In the genomic region with DNA sequence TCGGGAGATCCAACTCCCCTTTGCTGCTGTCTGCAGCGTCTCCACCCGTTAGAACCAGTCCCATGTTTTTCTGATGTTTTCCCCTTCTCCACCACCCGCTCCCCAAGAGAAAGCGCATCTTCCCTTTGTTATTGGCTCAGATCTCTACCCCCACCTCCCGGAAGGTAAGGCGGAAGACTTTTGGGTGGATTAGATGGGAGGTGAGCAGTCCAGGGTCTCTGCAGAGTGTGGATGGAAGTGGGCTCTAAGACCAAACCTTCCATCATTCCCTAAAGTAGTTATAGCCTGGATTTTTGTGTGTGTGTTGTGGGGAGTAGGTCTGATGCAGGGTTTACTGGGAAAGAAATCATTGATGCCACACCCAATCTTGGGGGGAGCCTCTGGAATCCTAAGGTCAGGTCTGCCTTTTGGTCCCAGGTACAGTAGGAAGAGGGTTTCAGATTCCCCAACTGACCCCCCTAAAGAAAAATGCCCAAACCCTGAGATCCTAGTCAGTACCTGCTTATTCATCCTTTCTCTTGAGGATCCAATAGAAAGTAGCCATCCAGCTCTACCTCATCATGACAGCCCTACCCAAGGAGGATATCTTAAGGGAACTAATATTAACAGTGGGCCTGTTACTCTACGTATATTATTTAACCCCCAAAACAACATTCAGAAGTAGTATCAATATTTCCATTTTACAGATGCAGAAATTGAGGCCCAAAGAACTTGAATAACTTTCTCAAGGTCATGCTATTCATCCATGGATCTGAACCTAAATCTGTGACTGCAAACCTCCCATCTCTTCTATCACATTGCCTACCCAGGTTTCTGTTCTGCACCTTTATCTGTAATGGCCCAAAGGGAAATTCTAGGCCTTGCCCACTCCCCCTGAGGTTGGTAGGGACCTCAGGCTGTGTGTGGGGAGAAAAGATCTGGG, we compare ENCODE assay signal across 11 cellular contexts. TPM values are rescaled to one million over a fixed set of nuclear protein-coding genes. Genes with fewer than 3 reads are reported as not detected.
DNase-seq lines count a peak whose midpoint lies in the region; ATAC-seq, FAIRE-seq and TF ChIP-seq lines count a peak whose summit lies in the region.
"Had no signal": no experiment of that assay in that cellular context is flagged by ENCODE, and none has a peak within 500 bp of the region (broad histone marks: within the 10 kb centered on the region; RNA-seq: fewer than 3 reads in every experiment).

No MANE protein-coding gene starts in this region.

- FAIRE-seq in frontal cortex (lab: Jason Lieb, UNC), result no peak

- H3K27ac Mint-ChIP-seq in CD4-positive, alpha-beta memory T cell, result peak overlapping the region in 1 of 7 donors; percentile 6
- H3K27ac Mint-ChIP-seq in neural crest cell (ENCODE audit: unreplicated experiment), result no peak overlapping the region

- no peak for ATAC-seq in GM21717 (IDR thresholded peaks at IDR 0.05; ENCODE audit: unreplicated experiment)
- ATAC-seq: gastrocnemius medialis had no signal

- peaks cover 0 to 2% (median 0%) of the 10 kb centered on the region in 8 donors for H3K9me3 Mint-ChIP-seq in CD4-positive, alpha-beta memory T cell
- H3K9me3 Mint-ChIP-seq in neural crest cell, result no peaks in the 10 kb centered on the region

- H3K4me3 ChIP-seq in CD4-positive, alpha-beta memory T cell (ENCODE audit: low read length in 2 of 2), result no peak overlapping the region
- H3K4me3 ChIP-seq in NT2/D1 (ENCODE audit: insufficient read length, low read depth) (peak overlapping the region; percentile 76), ectodermal cell (ENCODE audit: insufficient read depth, low read depth, low read length) (peak overlapping the region; percentile 66)
- no peak overlapping the region for H3K4me3 ChIP-seq in effector memory CD4-positive, alpha-beta T cell (ENCODE audit: insufficient read depth, low read depth, low read length, poor library complexity, severe bottlenecking)

- POLR2A ChIA-PET in CD4-positive, alpha-beta memory T cell (lab: Charles Lee; ENCODE audit: partially characterized antibody), result no interaction called here

- no peaks in the 10 kb centered on the region for H3K27me3 ChIP-seq in CD4-positive, alpha-beta memory T cell (ENCODE audit: insufficient read depth, low read length)
- H3K27me3 ChIP-seq in NT2/D1 (ENCODE audit: insufficient read depth, insufficient read length) (peaks cover 42% of the 10 kb centered on the region), ectodermal cell (ENCODE audit: control insufficient read depth, insufficient read depth, low read length, poor library complexity, severe bottlenecking) (peaks cover 33% of the 10 kb centered on the region)
- no peaks in the 10 kb centered on the region for H3K27me3 ChIP-seq in effector memory CD4-positive, alpha-beta T cell (replicated peaks; ENCODE audit: control insufficient read depth, insufficient read depth, low read length, poor library complexity, severe bottlenecking)

- H3K27ac ChIP-seq in CD4-positive, alpha-beta memory T cell (ENCODE audit: low read depth, low read length), result no peak overlapping the region
- H3K27ac ChIP-seq in ectodermal cell (ENCODE audit: insufficient read depth, low read depth, low read length, poor library complexity, severe bottlenecking), result no peak overlapping the region
- no peak overlapping the region for H3K27ac ChIP-seq in effector memory CD4-positive, alpha-beta T cell (ENCODE audit: insufficient read depth, low read length, poor library complexity, severe bottlenecking)
- H3K27ac ChIP-seq: gastrocnemius medialis had no signal

- peaks cover 2 to 7% of the 10 kb centered on the region in 2 donors for H3K27me3 Mint-ChIP-seq in CD4-positive, alpha-beta memory T cell
- H3K27me3 Mint-ChIP-seq in neural crest cell (ENCODE audit: low read depth), result peaks cover 67% of the 10 kb centered on the region

- H3K36me3 ChIP-seq in CD4-positive, alpha-beta memory T cell (ENCODE audit: insufficient read depth, low read length), result no peaks in the 10 kb centered on the region
- H3K36me3 ChIP-seq in NT2/D1 (ENCODE audit: insufficient read depth, insufficient read length, low read length) (peaks cover 2% of the 10 kb centered on the region), ectodermal cell (ENCODE audit: control insufficient read depth, insufficient read depth, low read length) (no peaks in the 10 kb centered on the region)
- H3K36me3 ChIP-seq in effector memory CD4-positive, alpha-beta T cell (ENCODE audit: control insufficient read depth, insufficient read depth, low read length), result no peaks in the 10 kb centered on the region
- H3K36me3 ChIP-seq: gastrocnemius medialis had no signal

- peaks cover 16 to 39% (median 25%) of the 10 kb centered on the region in 4 donors for H3K4me1 Mint-ChIP-seq in CD4-positive, alpha-beta memory T cell
- H3K4me1 Mint-ChIP-seq in neural crest cell, result peaks cover 39% of the 10 kb centered on the region

- DNase-seq in CD4-positive, alpha-beta memory T cell, result no peak
- no peak for DNase-seq in NT2/D1 (ENCODE audit: low read depth, low spot score)
- no peak for DNase-seq in neural crest cell (ENCODE audit: low read depth, low spot score)
- DNase-seq in frontal cortex (ENCODE audit: low spot score in 2 of 2), result no peak
- no peak for DNase-seq in effector memory CD4-positive, alpha-beta T cell
- DNase-seq in HUDEP-2 (lab: John Stamatoyannopoulos, UW; ENCODE audit: unreplicated experiment in 76 of 76), result no peak
- DNase-seq: gastrocnemius medialis, KBM-7, NCI-H446 treated with DMSO at 0.1 percent for 48 hours had no signal

- TF ChIP-seq CTCF in neural crest cell (conservative IDR thresholded peaks at IDR 0.05), result no peak

- CTCF ChIA-PET in CD4-positive, alpha-beta memory T cell (lab: Charles Lee; ENCODE audit: partially characterized antibody), result no interaction called here

- 21 to 23% methylated on average over 6 to 7 of the region's 8 CpGs for WGBS in ectodermal cell, 2 experiments

- peaks cover 0 to 1% of the 10 kb centered on the region in 2 donors for H3K36me3 Mint-ChIP-seq in CD4-positive, alpha-beta memory T cell
- H3K36me3 Mint-ChIP-seq in neural crest cell (ENCODE audit: low read depth), result no peaks in the 10 kb centered on the region

- H3K4me3 Mint-ChIP-seq in CD4-positive, alpha-beta memory T cell, result peak overlapping the region; percentile 39 to 77 (median 70)
- peak overlapping the region; percentile 87 for H3K4me3 Mint-ChIP-seq in neural crest cell

- peaks cover 29% of the 10 kb centered on the region for H3K4me1 ChIP-seq in CD4-positive, alpha-beta memory T cell (ENCODE audit: insufficient read depth, low read length)
- H3K4me1 ChIP-seq in NT2/D1 (ENCODE audit: insufficient read depth, insufficient read length) (peaks cover 10% of the 10 kb centered on the region), ectodermal cell (ENCODE audit: control insufficient read depth, insufficient read depth, low read length) (peaks cover 32% of the 10 kb centered on the region)
- H3K4me1 ChIP-seq in effector memory CD4-positive, alpha-beta T cell (ENCODE audit: control insufficient read depth, insufficient read depth, low read length, poor library complexity, severe bottlenecking), result peaks cover 19% of the 10 kb centered on the region

- H3K9me3 ChIP-seq in CD4-positive, alpha-beta memory T cell (ENCODE audit: control insufficient read depth in 1 of 2, low read length in 2 of 2), result no peaks in the 10 kb centered on the region
- H3K9me3 ChIP-seq in NT2/D1 (ENCODE audit: insufficient read depth, low read length), result no peaks in the 10 kb centered on the region
- no peaks in the 10 kb centered on the region for H3K9me3 ChIP-seq in ectodermal cell (ENCODE audit: control insufficient read depth, low read length)
- H3K9me3 ChIP-seq in effector memory CD4-positive, alpha-beta T cell (ENCODE audit: control insufficient read depth, low read length), result no peaks in the 10 kb centered on the region
- H3K9me3 ChIP-seq: gastrocnemius medialis had no signal

- intact Hi-C loops in CD4-positive, alpha-beta memory T cell (cut with micrococcal nuclease), result no loop called here

- H3K9ac ChIP-seq in NT2/D1 (ENCODE audit: insufficient read length, low read depth), result peak overlapping the region; percentile 73

RNA-seq across cellular contexts. Expression of a gene that starts 1.0 kb away (rescaled TPM):
- under 1 TPM; 0.96 to 1.00 TPM for total RNA-seq in CD4-positive, alpha-beta memory T cell
- polyA plus RNA-seq in CD4-positive, alpha-beta memory T cell, result not detected
- 18.9 TPM for polyA plus RNA-seq in ectodermal cell (2013, experiment 1 of 4)
- 19.1 TPM for polyA plus RNA-seq in ectodermal cell (2013, experiment 2 of 4)
- 14.0 TPM for polyA plus RNA-seq in ectodermal cell (2013, experiment 3 of 4)
- 15.9 TPM for polyA plus RNA-seq in ectodermal cell (2013, experiment 4 of 4)
- total RNA-seq in neural crest cell (16.9 and 20.8 TPM in 2 replicates), frontal cortex (42.8 TPM)

RNA-seq across cellular contexts. Expression of a gene that starts 3.9 kb away (rescaled TPM):
- total RNA-seq in CD4-positive, alpha-beta memory T cell, result 10 to 100 TPM; 69.4 to 70.7 TPM
- 10 to 100 TPM; 67.4 to 86.2 TPM for polyA plus RNA-seq in CD4-positive, alpha-beta memory T cell
- polyA plus RNA-seq in ectodermal cell (2013, experiment 1 of 4), result 199 TPM
- polyA plus RNA-seq in ectodermal cell (2013, experiment 2 of 4), result 184 TPM
- 171 TPM for polyA plus RNA-seq in ectodermal cell (2013, experiment 3 of 4)
- polyA plus RNA-seq in ectodermal cell (2013, experiment 4 of 4), result 184 TPM
- 133 and 138 TPM in 2 replicates for total RNA-seq in neural crest cell
- total RNA-seq in frontal cortex, result 136 TPM

RNA-seq across cellular contexts. Expression of a gene that starts 28.3 kb away (rescaled TPM):
- total RNA-seq in CD4-positive, alpha-beta memory T cell, result 100 to 1,000 TPM in 1 of 2 experiments, 10 to 100 TPM in 1; 97.4 to 103 TPM
- 1 to 10 TPM in 1 of 2 donors, under 1 TPM in 1; 0.16 to 2.6 TPM for polyA plus RNA-seq in CD4-positive, alpha-beta memory T cell
- 47.3 TPM for polyA plus RNA-seq in ectodermal cell (2013, experiment 1 of 4)
- 56.8 TPM for polyA plus RNA-seq in ectodermal cell (2013, experiment 2 of 4)
- 34.5 TPM for polyA plus RNA-seq in ectodermal cell (2013, experiment 3 of 4)
- polyA plus RNA-seq in ectodermal cell (2013, experiment 4 of 4), result 41.2 TPM
- total RNA-seq in neural crest cell (90.4 and 91.3 TPM in 2 replicates), frontal cortex (1.2 TPM)

RNA-seq across cellular contexts. Expression of a gene that starts 30.6 kb away (rescaled TPM):
- total RNA-seq in CD4-positive, alpha-beta memory T cell, result 10 to 100 TPM; 38.5 to 40.8 TPM
- polyA plus RNA-seq in CD4-positive, alpha-beta memory T cell, result 10 to 100 TPM; 15.4 to 22.8 TPM
- 4.9 TPM for polyA plus RNA-seq in ectodermal cell (2013, experiment 1 of 4)
- polyA plus RNA-seq in ectodermal cell (2013, experiment 2 of 4), result 4.3 TPM
- polyA plus RNA-seq in ectodermal cell (2013, experiment 3 of 4), result 5.6 TPM
- polyA plus RNA-seq in ectodermal cell (2013, experiment 4 of 4), result 3.8 TPM
- total RNA-seq in neural crest cell (14.1 and 15.0 TPM in 2 replicates), frontal cortex (4.9 TPM)

RNA-seq across cellular contexts. Expression of a gene that starts 40.1 kb away (rescaled TPM):
- 10 to 100 TPM; 32.4 to 36.0 TPM for total RNA-seq in CD4-positive, alpha-beta memory T cell
- 10 to 100 TPM; 30.4 to 45.0 TPM for polyA plus RNA-seq in CD4-positive, alpha-beta memory T cell
- polyA plus RNA-seq in ectodermal cell (2013, experiment 1 of 4), result 26.4 TPM
- polyA plus RNA-seq in ectodermal cell (2013, experiment 2 of 4), result 27.3 TPM
- polyA plus RNA-seq in ectodermal cell (2013, experiment 3 of 4), result 17.6 TPM
- polyA plus RNA-seq in ectodermal cell (2013, experiment 4 of 4), result 19.5 TPM
- total RNA-seq in neural crest cell (15.9 and 17.3 TPM in 2 replicates), frontal cortex (11.0 TPM)

Comparison
In these comparisons a context has a peak if more than half of its experiments do, and no peak if none do; other contexts are left out.
1. H3K4me3 ChIP-seq: peak in NT2/D1 (single experiment) and ectodermal cell (single experiment); none in CD4-positive, alpha-beta memory T cell (0 of 2) and effector memory CD4-positive, alpha-beta T cell (single experiment).
2. RNA of a gene that starts 28.3 kb away (total RNA-seq): 97.4 to 103 TPM in CD4-positive, alpha-beta memory T cell and 90.4 to 91.3 TPM in neural crest cell; 1.2 TPM in frontal cortex (single experiment); every median in the first group is over 10 times any median in the second.